28 cellular contexts compared by ENCODE assay signal in the genomic region with DNA sequence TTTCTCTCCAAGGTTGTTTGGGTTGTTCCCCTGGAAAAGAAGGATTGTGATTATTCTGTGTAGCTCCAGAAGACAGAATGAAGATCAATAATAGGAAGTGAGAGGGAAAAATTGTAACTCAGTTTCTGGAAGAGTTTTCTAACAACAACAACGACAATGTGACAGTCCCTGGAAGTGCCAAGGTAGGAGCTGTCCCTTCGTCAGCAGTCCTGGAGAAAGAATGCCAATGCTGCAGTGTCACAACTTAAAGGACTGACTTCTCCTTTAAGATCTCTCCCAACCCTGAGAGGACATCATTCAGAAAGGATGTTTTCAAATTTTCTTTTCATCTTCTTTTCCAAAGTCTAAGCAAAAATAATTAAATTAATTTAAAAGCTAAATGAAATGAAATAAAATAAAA.
DNase-seq lines count a peak whose midpoint lies in the region; ATAC-seq, FAIRE-seq and TF ChIP-seq lines count a peak whose summit lies in the region.
"Had no signal": no experiment of that assay in that cellular context is flagged by ENCODE, and none has a peak within 500 bp of the region (broad histone marks: within the 10 kb centered on the region; RNA-seq: fewer than 3 reads in every experiment).

No MANE protein-coding gene starts in this region.

- H3K27ac ChIP-seq in A549 (no peak overlapping the region), GM23338 (ENCODE audit: low read depth) (no peak overlapping the region), HEK293 (ENCODE audit: extremely low read depth, low read depth, low read length) (no peak overlapping the region), mesendoderm (ENCODE audit: low read depth, low read length) (no peak overlapping the region), substantia nigra (ENCODE audit: low read depth, low read length, poor library complexity, severe bottlenecking) (no peak overlapping the region)
- H3K27ac ChIP-seq: BLaER1 had no signal

- TF ChIP-seq CTCF in A549 (IDR thresholded peaks at IDR 0.05) (no peak), GM23338 (conservative IDR thresholded peaks at IDR 0.05; ENCODE audit: low read depth in 2 of 2) (no peak), HEK293 (tag by site-specific recombination; IDR thresholded peaks at IDR 0.05) (no peak)

- no peak overlapping the region for H2AK5ac ChIP-seq in mesendoderm (ENCODE audit: low read length)

- H3K4me2 ChIP-seq in A549 (no peak overlapping the region), GM23338 (no peak overlapping the region), mesendoderm (ENCODE audit: low read length) (no peak overlapping the region)
- H3K4me2 ChIP-seq: BLaER1 had no signal

- CTCF ChIA-PET in A549 (lab: Yijun Ruan, JAX) = interaction anchor here (1.0 to 1.6 kb wide), 3 partner anchors 9 to 269 kb away, joined by 3 to 7 read pairs (median 3); no protein-coding TSS in a partner anchor
- CTCF ChIA-PET in HEK293 (lab: Yijun Ruan, JAX) = interaction anchor here (0.7 to 0.9 kb wide), 2 partner anchors 15 to 270 kb away, joined by 3 to 5 read pairs; no protein-coding TSS in a partner anchor

- no peak overlapping the region for H4K5ac ChIP-seq in mesendoderm (ENCODE audit: low read length)

- no peak for FAIRE-seq in A549 (lab: Jason Lieb, UNC)
- FAIRE-seq: A204.1, GM12878, GM12892, GM18507 had no signal

- H2BK15ac ChIP-seq in mesendoderm (replicated peaks; ENCODE audit: low read depth) = no peak overlapping the region

- ATAC-seq in A549 (no peak), GM23338 (no peak; the same call in 2 of the 3 replicates), HG03565 (IDR thresholded peaks at IDR 0.05; ENCODE audit: unreplicated experiment) (no peak)
- ATAC-seq: GM12878 had no signal

- H3K79me2 ChIP-seq in GM23338 (replicated peaks; ENCODE audit: insufficient read depth) (no peaks in the 10 kb centered on the region), mesendoderm (ENCODE audit: control insufficient read depth, insufficient read depth, low read length) (no peaks in the 10 kb centered on the region)

- no peak overlapping the region for H3K56ac ChIP-seq in mesendoderm (ENCODE audit: low read length)

- H3K27me3 ChIP-seq in GM23338 (ENCODE audit: insufficient read depth) = no peaks in the 10 kb centered on the region
- no peaks in the 10 kb centered on the region for H3K27me3 ChIP-seq in mesendoderm (ENCODE audit: insufficient read depth, low read length, poor library complexity)
- H3K27me3 ChIP-seq: BE2C, BLaER1 had no signal

- H3K27me3 Mint-ChIP-seq in GM23338 (ENCODE audit: insufficient read depth, low read depth, poor library complexity) = peaks cover 2% of the 10 kb centered on the region
- H3K27me3 Mint-ChIP-seq: CD4-positive, CD25-positive, alpha-beta regulatory T cell had no signal

- no peak overlapping the region for H4K8ac ChIP-seq in mesendoderm (ENCODE audit: low read depth, low read length)

- no peak overlapping the region for H3K18ac ChIP-seq in mesendoderm (ENCODE audit: low read length)

- H3F3A ChIP-seq in GM23338 (replicated peaks; ENCODE audit: low read depth) = no peaks in the 10 kb centered on the region

- H2BK5ac ChIP-seq in mesendoderm (ENCODE audit: low read length) = no peak overlapping the region

- no peak overlapping the region for H3K9ac ChIP-seq in mesendoderm (ENCODE audit: low read length)
- H3K9ac ChIP-seq: BLaER1 had no signal

- H3K23ac ChIP-seq in mesendoderm (ENCODE audit: low read length) = no peak overlapping the region

- peaks cover 4% of the 10 kb centered on the region; the same call in 1 of the 3 replicates for H3K9me3 Mint-ChIP-seq in GM23338

- no peak overlapping the region for H3K4ac ChIP-seq in mesendoderm (ENCODE audit: low read depth, low read length)

- H3K4me3 Mint-ChIP-seq in GM23338 = no peak overlapping the region
- H3K4me3 Mint-ChIP-seq: CD14-positive monocyte; CD4-positive, alpha-beta memory T cell; CD4-positive, CD25-positive, alpha-beta regulatory T cell; CD8-positive, alpha-beta memory T cell had no signal

- TF ChIP-seq RAD21 in A549 (conservative IDR thresholded peaks at IDR 0.05 in 1 of 2, IDR thresholded peaks at IDR 0.05 in 1 of 2) = no peak

- no peak overlapping the region for H3K4me3 ChIP-seq in A549
- no peak overlapping the region for H3K4me3 ChIP-seq in GM23338
- no peak overlapping the region for H3K4me3 ChIP-seq in HEK293 (ENCODE audit: low read depth, low read length)
- no peak overlapping the region for H3K4me3 ChIP-seq in mesendoderm (ENCODE audit: low read length)
- H3K4me3 ChIP-seq: BLaER1, GM12878 had no signal

- H4K20me1 ChIP-seq in GM23338 (replicated peaks; ENCODE audit: insufficient read depth) = no peaks in the 10 kb centered on the region
- H4K20me1 ChIP-seq: BLaER1 had no signal

- TF ChIP-seq EP300 in A549 (IDR thresholded peaks at IDR 0.05) = no peak

- peaks cover 6% of the 10 kb centered on the region; the same call in 2 of the 3 replicates for H3K4me1 Mint-ChIP-seq in GM23338
- H3K4me1 Mint-ChIP-seq: CD14-positive monocyte; CD4-positive, alpha-beta memory T cell; CD4-positive, CD25-positive, alpha-beta regulatory T cell; CD8-positive, alpha-beta memory T cell had no signal

- H2BK120ac ChIP-seq in mesendoderm (ENCODE audit: low read depth, low read length) = no peak overlapping the region

- no peaks in the 10 kb centered on the region for H3K36me3 Mint-ChIP-seq in GM23338 (ENCODE audit: low read depth)
- H3K36me3 Mint-ChIP-seq: CD14-positive monocyte; CD4-positive, alpha-beta memory T cell; CD4-positive, CD25-positive, alpha-beta regulatory T cell had no signal

- no peak for TF ChIP-seq POLR2A in A549 (IDR thresholded peaks at IDR 0.05; ENCODE audit: low read length)

- H3K36me3 ChIP-seq in GM23338 (ENCODE audit: insufficient read depth) (no peaks in the 10 kb centered on the region), HEK293 (ENCODE audit: control insufficient read depth in 2 of 2, insufficient read depth in 1 of 2, low read length in 2 of 2) (no peaks in the 10 kb centered on the region), mesendoderm (ENCODE audit: control insufficient read depth, insufficient read depth, low read length) (no peaks in the 10 kb centered on the region)
- H3K36me3 ChIP-seq: BE2C, BLaER1 had no signal

- POLR2A ChIA-PET in A549 (lab: Yijun Ruan, JAX) = no interaction called here
- POLR2A ChIA-PET in HEK293 (lab: Yijun Ruan, JAX) = no interaction called here

- H3K9me3 ChIP-seq in A549 (no peaks in the 10 kb centered on the region), HEK293 (ENCODE audit: control insufficient read depth, insufficient read depth, low read depth, low read length) (no peaks in the 10 kb centered on the region)
- H3K9me3 ChIP-seq: BE2C, BLaER1 had no signal

- H3K4me1 ChIP-seq in A549 (no peaks in the 10 kb centered on the region), GM23338 (ENCODE audit: insufficient read depth) (0 out of 2 replicates have a peak, but pooled peaks cover 6% of the 10 kb centered on the region), HEK293 (ENCODE audit: control insufficient read depth, insufficient read depth, low read length) (no peaks in the 10 kb centered on the region), mesendoderm (ENCODE audit: control insufficient read depth, low read depth, low read length) (no peaks in the 10 kb centered on the region)
- H3K4me1 ChIP-seq: BE2C had no signal

- DNase-seq in A549 (ENCODE audit: low read depth in 1 of 2, low spot score in 1 of 2) (no peak), GM23338 (ENCODE audit: low spot score) (peak; percentile 16), mesendoderm (peak; percentile 13), substantia nigra (lab: John Stamatoyannopoulos, UW) (no peak), NCI-H1930 (lab: John Stamatoyannopoulos, UW) (no peak)
- DNase-seq in activated CD4-positive, alpha-beta T cell treated with anti-CD3 and anti-CD28 coated beads, Interleukin-2, amount 50 U/mL, for 1 hour = no peak
- DNase-seq: 8988T; BE2C; C1 segment of cervical spinal cord; CD4-positive, alpha-beta memory T cell; CD4-positive, CD25-positive, alpha-beta regulatory T cell; CD8-positive, alpha-beta memory T cell; COR-L47; DMS 273 treated with DMSO at 0.1 percent for 48 hours; DMS153; DMS53; DMS79; DND-41; EL; GDM1 had no signal

- no peak overlapping the region for H2AFZ ChIP-seq in GM23338

- H3K9me2 ChIP-seq in GM23338 (ENCODE audit: insufficient read depth) = peaks cover 4% of the 10 kb centered on the region; the same call in 1 of the 2 replicates

- no peak overlapping the region for H3K27ac Mint-ChIP-seq in GM23338
- H3K27ac Mint-ChIP-seq: CD14-positive monocyte; CD4-positive, alpha-beta memory T cell; CD4-positive, CD25-positive, alpha-beta regulatory T cell; CD8-positive, alpha-beta memory T cell had no signal

- no peaks in the 10 kb centered on the region for H3K79me1 ChIP-seq in mesendoderm (ENCODE audit: low read length)

- 3% methylated on average over 2 of the region's 2 CpGs for WGBS in A549 (ENCODE audit: missing lambda C conversion rate)
- no CpG with 5 or more reads among the region's 2 CpGs for WGBS in mesendoderm (ENCODE audit: extremely low coverage, insufficient coverage, low lambda C conversion rate)

TF ChIP-seq in A549, 52 proteins besides CTCF, POLR2A, EP300 and RAD21 (continues in another document):
- TF ChIP-seq, protein P1, sequence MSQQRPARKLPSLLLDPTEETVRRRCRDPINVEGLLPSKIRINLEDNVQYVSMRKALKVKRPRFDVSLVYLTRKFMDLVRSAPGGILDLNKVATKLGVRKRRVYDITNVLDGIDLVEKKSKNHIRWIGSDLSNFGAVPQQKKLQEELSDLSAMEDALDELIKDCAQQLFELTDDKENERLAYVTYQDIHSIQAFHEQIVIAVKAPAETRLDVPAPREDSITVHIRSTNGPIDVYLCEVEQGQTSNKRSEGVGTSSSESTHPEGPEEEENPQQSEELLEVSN (IDR thresholded peaks at IDR 0.05; ENCODE audit: borderline replicate concordance, low read depth) = no peak

Comparison
In these comparisons a context has a peak if more than half of its experiments do, and no peak if none do; other contexts are left out.
1. DNase-seq: peak in GM23338 (single experiment) and mesendoderm (single experiment); none in A549 (0 of 2), activated CD4-positive, alpha-beta T cell treated with anti-CD3 and anti-CD28 coated beads, Interleukin-2, amount 50 U/mL, for 1 hour (single experiment), substantia nigra (0 of 49) and NCI-H1930 (0 of 2).